ENCODE assay signal across 17 cellular contexts in genomic region chr7:128435311-128435654, GRCh38.
"Had no signal": no experiment of that assay in that cellular context is flagged by ENCODE, and none has a peak within 500 bp of the region (broad histone marks: within the 10 kb centered on the region; RNA-seq: fewer than 3 reads in every experiment).

No MANE protein-coding gene starts in this region.

- H3K27me3 ChIP-seq: body of pancreas, ovary, thyroid gland, vagina had no signal

- DNase-seq: activated B cell treated with CpG ODN at 0.5 μM for 24 hours; activated CD4-positive, alpha-beta T cell treated with anti-CD3 and anti-CD28 coated beads for 48 hours; activated CD8-positive, alpha-beta T cell treated with anti-CD3 and anti-CD28 coated beads for 36 hours; activated naive CD8-positive, alpha-beta T cell treated with anti-CD3 and anti-CD28 coated beads for 36 hours; amygdala; body of pancreas; effector CD8-positive, alpha-beta T cell; head of caudate nucleus; naive B cell; ovary; T-helper 2 cell; thyroid gland had no signal

- ATAC-seq: activated CD8-positive, alpha-beta T cell treated with anti-CD3 and anti-CD28 coated beads for 36 hours; body of pancreas; stimulated activated effector memory CD8-positive, alpha-beta T cell treated with anti-CD3 and anti-CD28 coated beads, Interleukin-12 subunit alpha, Interleukin-12 subunit beta, amount 100 ng/mL, for 72 hours had no signal

- H3K9me3 Mint-ChIP-seq: activated B cell treated with CpG ODN at 0.5 μM for 24 hours; activated CD8-positive, alpha-beta T cell treated with anti-CD3 and anti-CD28 coated beads for 36 hours; activated naive CD8-positive, alpha-beta T cell treated with anti-CD3 and anti-CD28 coated beads for 36 hours; central memory CD8-positive, alpha-beta T cell; naive B cell; stimulated activated effector memory CD8-positive, alpha-beta T cell treated with anti-CD3 and anti-CD28 coated beads, Interleukin-12 subunit alpha, Interleukin-12 subunit beta, amount 100 ng/mL, for 72 hours had no signal

- H3K27ac Mint-ChIP-seq: activated CD8-positive, alpha-beta T cell treated with anti-CD3 and anti-CD28 coated beads for 36 hours; activated naive CD8-positive, alpha-beta T cell treated with anti-CD3 and anti-CD28 coated beads for 36 hours; stimulated activated effector memory CD8-positive, alpha-beta T cell treated with anti-CD3 and anti-CD28 coated beads, Interleukin-12 subunit alpha, Interleukin-12 subunit beta, amount 100 ng/mL, for 72 hours had no signal

- H3K27ac ChIP-seq: body of pancreas, epithelial cell of prostate, ovary, thyroid gland, vagina had no signal

- H3K4me1 Mint-ChIP-seq: activated naive CD8-positive, alpha-beta T cell treated with anti-CD3 and anti-CD28 coated beads for 36 hours; central memory CD8-positive, alpha-beta T cell; stimulated activated effector memory CD8-positive, alpha-beta T cell treated with anti-CD3 and anti-CD28 coated beads, Interleukin-12 subunit alpha, Interleukin-12 subunit beta, amount 100 ng/mL, for 72 hours had no signal

- FAIRE-seq: frontal cortex had no signal

- H3K4me3 ChIP-seq: body of pancreas, ovary, thyroid gland, vagina had no signal

- H3K36me3 ChIP-seq: ovary, thyroid gland, vagina had no signal

- H3K9me3 ChIP-seq: body of pancreas, ovary, thyroid gland, vagina had no signal

- H3K4me1 ChIP-seq: body of pancreas, thyroid gland, vagina had no signal

- H3K36me3 Mint-ChIP-seq: activated naive CD8-positive, alpha-beta T cell treated with anti-CD3 and anti-CD28 coated beads for 36 hours; naive B cell; stimulated activated effector memory CD8-positive, alpha-beta T cell treated with anti-CD3 and anti-CD28 coated beads, Interleukin-12 subunit alpha, Interleukin-12 subunit beta, amount 100 ng/mL, for 72 hours had no signal

- H3K4me3 Mint-ChIP-seq: activated B cell treated with CpG ODN at 0.5 μM for 24 hours; activated CD8-positive, alpha-beta T cell treated with anti-CD3 and anti-CD28 coated beads for 36 hours; activated naive CD8-positive, alpha-beta T cell treated with anti-CD3 and anti-CD28 coated beads for 36 hours; central memory CD8-positive, alpha-beta T cell; stimulated activated effector memory CD8-positive, alpha-beta T cell treated with anti-CD3 and anti-CD28 coated beads, Interleukin-12 subunit alpha, Interleukin-12 subunit beta, amount 100 ng/mL, for 72 hours had no signal

- H3K27me3 Mint-ChIP-seq: activated B cell treated with CpG ODN at 0.5 μM for 24 hours, naive B cell had no signal
